In the genomic region with DNA sequence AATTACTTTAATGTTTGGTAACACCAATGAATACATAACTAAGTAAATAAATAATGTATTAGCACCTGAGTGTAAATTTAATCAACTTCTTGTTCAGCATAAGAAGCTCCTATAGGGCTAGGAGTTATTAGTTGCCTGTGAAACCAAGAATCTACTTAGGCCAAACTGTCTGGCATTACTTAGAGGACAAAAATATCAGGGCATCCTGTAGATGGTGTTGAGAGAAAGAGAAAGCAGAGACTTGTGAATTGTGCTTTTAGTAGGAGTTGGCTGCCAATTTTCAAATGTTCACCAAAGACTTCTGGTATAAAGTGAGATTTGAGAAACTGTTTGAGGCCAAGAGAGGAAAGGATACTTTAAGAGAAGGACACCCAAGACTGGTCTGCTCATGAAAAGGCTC, we compare ENCODE assay signal across 24 cellular contexts.
"Had no signal": no experiment of that assay in that cellular context is flagged by ENCODE, and none has a peak within 500 bp of the region (broad histone marks: within the 10 kb centered on the region; RNA-seq: fewer than 3 reads in every experiment).

No MANE protein-coding gene starts in this region.

- H3K4me1 Mint-ChIP-seq: activated T-helper 17 cell treated with anti-CD3 and anti-CD28 coated beads, Interleukin-2, amount 50 U/mL, for 72 hours; stimulated activated naive CD8-positive, alpha-beta T cell treated with anti-CD3 and anti-CD28 coated beads, Interleukin-15, amount 100 ng/mL, for 72 hours had no signal

- H3K9me3 ChIP-seq: adrenal gland, ascending aorta, left lung, neutrophil, ovary, psoas muscle, transverse colon, uterus had no signal

- H3K4me3 Mint-ChIP-seq: activated naive CD8-positive, alpha-beta T cell; activated T-cell treated with anti-CD3 and anti-CD28 coated beads, Interleukin-2, amount 50 U/mL, for 24 hours; activated T-helper 17 cell treated with anti-CD3 and anti-CD28 coated beads, Interleukin-2, amount 50 U/mL, for 72 hours; natural killer cell treated with Interleukin-12 subunit alpha and Interleukin-12 subunit beta and Interleukin-15 and Interleukin-18, amount 100 ng/mL, for 72 hours; stimulated activated naive CD8-positive, alpha-beta T cell treated with anti-CD3 and anti-CD28 coated beads, Interleukin-15, amount 100 ng/mL, for 72 hours had no signal

- DNase-seq: activated CD4-positive, alpha-beta T cell treated with anti-CD3 and anti-CD28 coated beads, Interleukin-2, amount 50 U/mL, for 4 hours; activated CD8-positive, alpha-beta memory T cell treated with anti-CD3 and anti-CD28 coated beads for 24 hours; activated CD8-positive, alpha-beta memory T cell treated with anti-CD3 and anti-CD28 coated beads, Interleukin-2, amount 50 U/mL, for 4 hours; activated T-cell treated with anti-CD3 and anti-CD28 coated beads, Interleukin-2, amount 50 U/mL, for 24 hours; adrenal gland; central memory CD4-positive, alpha-beta T cell; dermis blood vessel endothelial cell; effector memory CD4-positive, alpha-beta T cell; foreskin melanocyte; kidney glomerular epithelial cell; left lung; ovary; psoas muscle; right cardiac atrium; stimulated activated CD4-positive, alpha-beta T cell treated with anti-CD3 and anti-CD28 coated beads, Interleukin-1b, Interleukin-23, amount 100 ng/mL, for 48 hours; stimulated activated naive CD8-positive, alpha-beta T cell treated with anti-CD3 and anti-CD28 coated beads, Interleukin-15, amount 100 ng/mL, for 72 hours; transverse colon; uterus had no signal

- H3K4me1 ChIP-seq: adrenal gland, ascending aorta, left lung, psoas muscle, transverse colon, uterus had no signal

- H3K9me3 Mint-ChIP-seq: stimulated activated naive CD8-positive, alpha-beta T cell treated with anti-CD3 and anti-CD28 coated beads, Interleukin-15, amount 100 ng/mL, for 72 hours had no signal

- H3K36me3 Mint-ChIP-seq: activated naive CD8-positive, alpha-beta T cell; natural killer cell treated with Interleukin-12 subunit alpha and Interleukin-12 subunit beta and Interleukin-15 and Interleukin-18, amount 100 ng/mL, for 72 hours had no signal

- H3K4me3 ChIP-seq: adrenal gland, ascending aorta, left lung, lung, ovary, psoas muscle, transverse colon, uterus had no signal

- H3K27ac ChIP-seq: adrenal gland, ascending aorta, left lung, neutrophil, ovary, psoas muscle, transverse colon, uterus had no signal

- H3K27me3 Mint-ChIP-seq: activated naive CD8-positive, alpha-beta T cell; activated T-cell treated with anti-CD3 and anti-CD28 coated beads, Interleukin-2, amount 50 U/mL, for 24 hours; activated T-helper 17 cell treated with anti-CD3 and anti-CD28 coated beads, Interleukin-2, amount 50 U/mL, for 72 hours; natural killer cell treated with Interleukin-12 subunit alpha and Interleukin-12 subunit beta and Interleukin-15 and Interleukin-18, amount 100 ng/mL, for 72 hours; stimulated activated naive CD8-positive, alpha-beta T cell treated with anti-CD3 and anti-CD28 coated beads, Interleukin-15, amount 100 ng/mL, for 72 hours had no signal

- H3K36me3 ChIP-seq: adrenal gland, ascending aorta, left lung, neutrophil, ovary, transverse colon, uterus had no signal

- H3K27me3 ChIP-seq: adrenal gland, ascending aorta, left lung, neutrophil, ovary, transverse colon, uterus had no signal

- H3K27ac Mint-ChIP-seq: activated naive CD8-positive, alpha-beta T cell; activated T-cell treated with anti-CD3 and anti-CD28 coated beads, Interleukin-2, amount 50 U/mL, for 24 hours; activated T-helper 17 cell treated with anti-CD3 and anti-CD28 coated beads, Interleukin-2, amount 50 U/mL, for 72 hours; natural killer cell treated with Interleukin-12 subunit alpha and Interleukin-12 subunit beta and Interleukin-15 and Interleukin-18, amount 100 ng/mL, for 72 hours had no signal
